In genomic region chr4:12446237-12446636, GRCh38 we compare ENCODE assay signal across 22 cellular contexts.
DNase-seq lines count a peak whose midpoint lies in the region; ATAC-seq and TF ChIP-seq lines count a peak whose summit lies in the region.
"Had no signal": no experiment of that assay in that cellular context is flagged by ENCODE, and none has a peak within 500 bp of the region (broad histone marks: within the 10 kb centered on the region; RNA-seq: fewer than 3 reads in every experiment).

No MANE protein-coding gene starts in this region.

- H3K4me2 ChIP-seq in SK-N-SH (no peak overlapping the region), smooth muscle cell (peak overlapping the region; percentile 13)
- H3K4me2 ChIP-seq: BLaER1 treated with 17β-estradiol and CSF1 and Interleukin-3, amounts not matched to agents 10 nM and 100 nM had no signal

- CTCF ChIA-PET in SK-N-SH (lab: Yijun Ruan, JAX) = no interaction called here

- H3K9me3 ChIP-seq in SK-N-SH (no peaks in the 10 kb centered on the region), mesodermal cell (ENCODE audit: control insufficient read depth, low read length) (peaks cover under 1% of the 10 kb centered on the region), smooth muscle cell (replicated peaks; ENCODE audit: low read depth) (no peaks in the 10 kb centered on the region)

- intact Hi-C loops in left ventricle myocardium superior (cut with micrococcal nuclease) = no loop called here

- H3K27me3 ChIP-seq in SK-N-SH (ENCODE audit: insufficient read depth) (no peaks in the 10 kb centered on the region), smooth muscle cell (ENCODE audit: low read depth) (peaks cover 10% of the 10 kb centered on the region)
- H3K27me3 ChIP-seq: BLaER1 treated with 17β-estradiol and CSF1 and Interleukin-3, amounts not matched to agents 10 nM and 100 nM; SJCRH30 had no signal

- H3K27ac ChIP-seq in SK-N-SH (ENCODE audit: low read depth in 2 of 2, low read length in 1 of 2) (peak overlapping the region in 1 of 2 experiments; percentile 53; a peak in 1 of 4 replicates), mesodermal cell (ENCODE audit: low read depth, low read length, severe bottlenecking) (peak overlapping the region; percentile 64), smooth muscle cell (ENCODE audit: low read depth) (no peak overlapping the region)
- H3K27ac ChIP-seq: 22Rv1; BLaER1 treated with 17β-estradiol and CSF1 and Interleukin-3, amounts not matched to agents 10 nM and 100 nM; SJCRH30 had no signal

- H3K9ac ChIP-seq in SK-N-SH (no peak overlapping the region), smooth muscle cell (ENCODE audit: low read depth) (no peak overlapping the region)
- H3K9ac ChIP-seq: BLaER1 treated with 17β-estradiol and CSF1 and Interleukin-3, amounts not matched to agents 10 nM and 100 nM had no signal

- H3K79me2 ChIP-seq in SK-N-SH (ENCODE audit: insufficient read depth) (no peaks in the 10 kb centered on the region), smooth muscle cell (ENCODE audit: low read depth) (no peaks in the 10 kb centered on the region)

- H4K20me1 ChIP-seq in SK-N-SH (ENCODE audit: insufficient read depth) (no peaks in the 10 kb centered on the region), smooth muscle cell (ENCODE audit: low read depth) (no peaks in the 10 kb centered on the region)
- H4K20me1 ChIP-seq: BLaER1 treated with 17β-estradiol and CSF1 and Interleukin-3, amounts not matched to agents 10 nM and 100 nM had no signal

- 0 out of 4 replicates have a peak, but pooled peaks of 1 of the 2 experiments have one; percentile 16 for TF ChIP-seq EP300 in SK-N-SH (IDR thresholded peaks at IDR 0.05; ENCODE audit: borderline replicate concordance in 1 of 2, low read depth in 1 of 2, low read length in 1 of 2)

- peak; percentile 12 for DNase-seq in SK-N-SH
- no peak for DNase-seq in left ventricle myocardium superior
- peak; percentile 1 for DNase-seq in smooth muscle cell (lab: John Stamatoyannopoulos, UW; ENCODE audit: unreplicated experiment)
- no peak for DNase-seq in COLO668 (lab: John Stamatoyannopoulos, UW; ENCODE audit: unreplicated experiment)
- DNase-seq in anterior cingulate cortex (lab: John Stamatoyannopoulos, UW) = no peak
- DNase-seq: ACHN; Calu3; CD8-positive, alpha-beta T cell; GDM1; Kasumi-1; NCI-H1694; NCI-H2081 treated with DMSO at 0.1 percent for 48 hours; NCI-H2171 treated with DMSO at 0.1 percent for 48 hours; NCI-H524 treated with DMSO at 0.1 percent for 48 hours; NCI-H82 had no signal

- 9% methylated on average over 5 of the region's 5 CpGs for WGBS in SK-N-SH (ENCODE audit: low lambda C conversion rate)
- WGBS in mesodermal cell (ENCODE audit: insufficient coverage in 2 of 2), 2 experiments = 67 to 76% methylated on average over 4 of the region's 5 CpGs
- WGBS in smooth muscle cell (ENCODE audit: low lambda C conversion rate) = 3% methylated on average over 5 of the region's 5 CpGs

- H3K4me1 ChIP-seq in SK-N-SH (ENCODE audit: control insufficient read depth in 1 of 2, insufficient read depth in 2 of 2, low read depth in 1 of 2, low read length in 1 of 2) (peaks cover 0 to 11% of the 10 kb centered on the region in 2 experiments; a peak in 1 of 4 replicates), mesodermal cell (ENCODE audit: control insufficient read depth, insufficient read depth, low read length, poor library complexity, severe bottlenecking) (no peaks in the 10 kb centered on the region), smooth muscle cell (ENCODE audit: low read depth) (no peaks in the 10 kb centered on the region)
- H3K4me1 ChIP-seq: BLaER1 treated with 17β-estradiol and CSF1 and Interleukin-3, amounts not matched to agents 10 nM and 100 nM; SJCRH30 had no signal

- POLR2A ChIA-PET in SK-N-SH (lab: Yijun Ruan, JAX) = no interaction called here

- H3K4me3 ChIP-seq in SK-N-SH (ENCODE audit: low read depth in 2 of 2, low read length in 1 of 2) (no peak overlapping the region), mesodermal cell (ENCODE audit: extremely low read depth, insufficient read depth, low read length, poor library complexity, severe bottlenecking) (no peak overlapping the region), smooth muscle cell (no peak overlapping the region)
- H3K4me3 ChIP-seq: BLaER1 treated with 17β-estradiol and CSF1 and Interleukin-3, amounts not matched to agents 10 nM and 100 nM; SJCRH30 had no signal

- ATAC-seq in SK-N-SH treated with all-trans-retinoic acid at 6 μM for 48 hours = no peak
- peak; percentile 86 for ATAC-seq in left ventricle myocardium superior
- ATAC-seq in GM21528 (IDR thresholded peaks at IDR 0.05; ENCODE audit: low FRiP score, unreplicated experiment) = no peak
- ATAC-seq: CD8-positive, alpha-beta T cell; Panc1 had no signal

- H2AFZ ChIP-seq in SK-N-SH (ENCODE audit: low read depth) (no peak overlapping the region), smooth muscle cell (ENCODE audit: low read depth) (peak overlapping the region; percentile 17)

- no peaks in the 10 kb centered on the region for H3K9me2 ChIP-seq in SK-N-SH

- no peaks in the 10 kb centered on the region for H3K36me3 ChIP-seq in SK-N-SH (replicated peaks in 1 of 2; ENCODE audit: control insufficient read depth in 1 of 2, insufficient read depth in 2 of 2, low read length in 1 of 2)
- no peaks in the 10 kb centered on the region for H3K36me3 ChIP-seq in mesodermal cell (ENCODE audit: control insufficient read depth, insufficient read depth, low read length)
- H3K36me3 ChIP-seq in smooth muscle cell (ENCODE audit: low read depth) = no peaks in the 10 kb centered on the region
- H3K36me3 ChIP-seq: BLaER1 treated with 17β-estradiol and CSF1 and Interleukin-3, amounts not matched to agents 10 nM and 100 nM; SJCRH30 had no signal

- TF ChIP-seq RAD21 in SK-N-SH (IDR thresholded peaks at IDR 0.05; ENCODE audit: low read length) = no peak

- TF ChIP-seq CTCF in SK-N-SH (IDR thresholded peaks at IDR 0.05) = no peak
- TF ChIP-seq CTCF in smooth muscle cell (IDR thresholded peaks at IDR 0.05; ENCODE audit: borderline replicate concordance, insufficient read depth, poor library complexity, severe bottlenecking) = no peak

- H3F3A ChIP-seq in SK-N-SH (replicated peaks; ENCODE audit: insufficient read depth) (no peaks in the 10 kb centered on the region), smooth muscle cell (ENCODE audit: low read depth) (no peaks in the 10 kb centered on the region)

TF ChIP-seq in SK-N-SH, 30 proteins besides CTCF, POLR2A, EP300 and RAD21:
- TF ChIP-seq YY1 (IDR thresholded peaks at IDR 0.05; ENCODE audit: low read depth) = no peak
- TF ChIP-seq JUND (IDR thresholded peaks at IDR 0.05) = no peak
- no peak for TF ChIP-seq POLR2AphosphoS5 (IDR thresholded peaks at IDR 0.05; ENCODE audit: low read depth, low read length)
- TF ChIP-seq RFX5 (IDR thresholded peaks at IDR 0.05; ENCODE audit: low read length) = no peak
- no peak for TF ChIP-seq TCF12 (IDR thresholded peaks at IDR 0.05)
- TF ChIP-seq TEAD4 (IDR thresholded peaks at IDR 0.05; ENCODE audit: borderline replicate concordance, insufficient read depth) = no peak
- no peak for TF ChIP-seq IRF3 (IDR thresholded peaks at IDR 0.05; ENCODE audit: low read depth, low read length)
- no peak for TF ChIP-seq FOXM1 (IDR thresholded peaks at IDR 0.05; ENCODE audit: low read depth)
- no peak for TF ChIP-seq SMC3 (IDR thresholded peaks at IDR 0.05; ENCODE audit: low read depth, low read length)
- no peak for TF ChIP-seq TAF1 (IDR thresholded peaks at IDR 0.05; ENCODE audit: borderline replicate concordance, low read depth, low read length)
- TF ChIP-seq GABPA (IDR thresholded peaks at IDR 0.05; ENCODE audit: low read depth) = no peak
- TF ChIP-seq NFIC (IDR thresholded peaks at IDR 0.05; ENCODE audit: borderline replicate concordance) = no peak
TF ChIP-seq in SK-N-SH: peak in this region for 0.

TF ChIP-seq in SK-N-SH treated with all-trans-retinoic acid at 6 μM for 48 hours, 23 proteins besides CTCF, POLR2A, EP300 and RAD21:
- TF ChIP-seq ZC3H10 (CRISPR knock-in tag; IDR thresholded peaks at IDR 0.05) (no peak), CREB5 (CRISPR knock-in tag; IDR thresholded peaks at IDR 0.05; ENCODE audit: low read depth) (no peak), CSDC2 (CRISPR knock-in tag; IDR thresholded peaks at IDR 0.05) (no peak), TCF4 (CRISPR knock-in tag; IDR thresholded peaks at IDR 0.05; ENCODE audit: borderline replicate concordance) (no peak), SNAI2 (CRISPR knock-in tag; IDR thresholded peaks at IDR 0.05) (no peak)

Comparison
In these comparisons a context has a peak if more than half of its experiments do, and no peak if none do; other contexts are left out.
1. DNase-seq: peak in SK-N-SH (single experiment) and smooth muscle cell (single experiment); none in left ventricle myocardium superior (single experiment), COLO668 (single experiment) and anterior cingulate cortex (0 of 58).